Comparison of ENCODE assay signal across 8 cellular contexts in the genomic region with DNA sequence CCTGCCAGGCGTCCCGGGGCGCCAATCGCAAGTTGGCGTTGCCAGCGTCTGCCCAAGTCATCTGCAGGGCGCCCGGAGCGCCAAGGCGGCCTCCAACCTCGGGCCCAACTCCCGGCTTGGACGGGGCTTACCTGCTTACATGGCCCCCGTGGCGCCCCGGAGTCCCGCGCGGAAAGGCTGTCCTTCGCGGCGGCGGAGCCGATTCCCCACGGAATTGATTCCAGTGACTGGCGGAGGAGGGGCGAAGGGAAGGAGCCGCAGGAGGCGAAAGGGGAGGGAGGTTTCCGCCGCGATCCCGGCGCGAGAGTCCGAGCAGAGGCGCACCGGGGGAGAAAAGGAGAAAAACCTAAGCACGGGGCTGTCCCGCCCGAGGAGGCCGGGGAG. TPM values are rescaled to one million over a fixed set of nuclear protein-coding genes. Genes with fewer than 3 reads are reported as not detected.
DNase-seq lines count a peak whose midpoint lies in the region; TF ChIP-seq lines count a peak whose summit lies in the region.

No MANE protein-coding gene starts in this region.

- no peaks in the 10 kb centered on the region for H4K20me1 ChIP-seq in BLaER1

- H3K4me2 ChIP-seq in BLaER1: peak overlapping the region; percentile 91

- peaks cover 51% of the 10 kb centered on the region for H3K27me3 Mint-ChIP-seq in activated T-helper 1 cell treated with anti-CD3 and anti-CD28 coated beads, Interleukin-12 subunit alpha, Interleukin-12 subunit beta, Interleukin-2, Interleukin-4 antibody, amounts not matched to agents 30 ng/mL and 10 ng/mL and 1 ng/mL, durations not matched to agents 14 hours and 24 hours and 36 hours (ENCODE audit: insufficient read depth)

- DNase-seq in HFF-Myc (ENCODE audit: extremely low read depth, low read depth) (no peak), right atrium auricular region (ENCODE audit: low spot score) (no peak), mesenteric fat pad (ENCODE audit: low spot score) (no peak), DMS114 treated with DMSO at 0.1 percent for 48 hours (lab: John Stamatoyannopoulos, UW; ENCODE audit: unreplicated experiment) (no peak)
- no peak for DNase-seq in activated T-helper 1 cell treated with anti-CD3 and anti-CD28 coated beads, Interleukin-12 subunit alpha, Interleukin-12 subunit beta, Interleukin-2, Interleukin-4 antibody, amounts not matched to agents 30 ng/mL and 10 ng/mL and 1 ng/mL, durations not matched to agents 14 hours and 24 hours and 36 hours (ENCODE audit: low spot score)
- DNase-seq in NK-92 treated with Interleukin-12 subunit alpha and Interleukin-12 subunit beta, amount 100 ng/mL, for 24 hours (lab: John Stamatoyannopoulos, UW): no peak

- H3K36me3 Mint-ChIP-seq in activated T-helper 1 cell treated with anti-CD3 and anti-CD28 coated beads, Interleukin-12 subunit alpha, Interleukin-12 subunit beta, Interleukin-2, Interleukin-4 antibody, amounts not matched to agents 30 ng/mL and 10 ng/mL and 1 ng/mL, durations not matched to agents 14 hours and 24 hours and 36 hours (ENCODE audit: low read depth): no peaks in the 10 kb centered on the region

- intact Hi-C loops in activated T-helper 1 cell treated with anti-CD3 and anti-CD28 coated beads, Interleukin-12 subunit alpha, Interleukin-12 subunit beta, Interleukin-2, Interleukin-4 antibody, amounts not matched to agents 30 ng/mL and 10 ng/mL and 1 ng/mL, durations not matched to agents 14 hours and 24 hours and 36 hours (cut with micrococcal nuclease): loop anchor here (2.0 to 5.0 kb wide), 2 partner anchors 34 to 104 kb away; no protein-coding TSS in a partner anchor

- H3K27me3 ChIP-seq in BLaER1: peaks cover 34% of the 10 kb centered on the region
- H3K27me3 ChIP-seq in right atrium auricular region: no peaks in the 10 kb centered on the region
- no peaks in the 10 kb centered on the region for H3K27me3 ChIP-seq in skeletal muscle tissue (ENCODE audit: control insufficient read depth in 3 of 3, insufficient read depth in 3 of 3, low read length in 3 of 3)

- H3K4me1 ChIP-seq in BLaER1: 0 out of 2 replicates have a peak, but pooled peaks cover 9% of the 10 kb centered on the region
- H3K4me1 ChIP-seq in right atrium auricular region: peaks cover 0 to 38% of the 10 kb centered on the region in 2 donors
- peaks cover 39 to 55% (median 44%) of the 10 kb centered on the region in 3 donors for H3K4me1 ChIP-seq in skeletal muscle tissue (ENCODE audit: control insufficient read depth in 3 of 3, insufficient read depth in 3 of 3, low read length in 3 of 3)

- H3K4me3 ChIP-seq in BLaER1: peak overlapping the region; percentile 76
- H3K4me3 ChIP-seq in HFF-Myc (replicated peaks; ENCODE audit: low read depth, low read length): peak overlapping the region; percentile 91
- H3K4me3 ChIP-seq in right atrium auricular region: peak overlapping the region; percentile 74 to 87
- H3K4me3 ChIP-seq in skeletal muscle tissue (ENCODE audit: low read length in 3 of 3): peak overlapping the region; percentile 80 to 93 (median 83)

- no peaks in the 10 kb centered on the region for H3K9me3 Mint-ChIP-seq in activated T-helper 1 cell treated with anti-CD3 and anti-CD28 coated beads, Interleukin-12 subunit alpha, Interleukin-12 subunit beta, Interleukin-2, Interleukin-4 antibody, amounts not matched to agents 30 ng/mL and 10 ng/mL and 1 ng/mL, durations not matched to agents 14 hours and 24 hours and 36 hours

- no peak overlapping the region for H3K27ac ChIP-seq in BLaER1
- H3K27ac ChIP-seq in right atrium auricular region: peak overlapping the region; percentile 94 to 97
- peak overlapping the region; percentile 93 for H3K27ac ChIP-seq in skeletal muscle tissue (ENCODE audit: low read depth, low read length)

- H3K36me3 ChIP-seq in BLaER1 (no peaks in the 10 kb centered on the region), right atrium auricular region (no peaks in the 10 kb centered on the region), skeletal muscle tissue (ENCODE audit: control insufficient read depth in 3 of 3, insufficient read depth in 3 of 3, low read length in 3 of 3) (peaks cover 0 to under 1% (median 0%) of the 10 kb centered on the region in 3 donors)

- H3K9me3 ChIP-seq in BLaER1: no peaks in the 10 kb centered on the region
- H3K9me3 ChIP-seq in right atrium auricular region: no peaks in the 10 kb centered on the region
- no peaks in the 10 kb centered on the region for H3K9me3 ChIP-seq in skeletal muscle tissue (ENCODE audit: control insufficient read depth in 3 of 3, low read length in 3 of 3)

- H3K9ac ChIP-seq in BLaER1 (peak overlapping the region; percentile 73), skeletal muscle tissue (ENCODE audit: low read depth in 1 of 3, low read length in 3 of 3) (peak overlapping the region; percentile 92 to 97 (median 95))

- peak overlapping the region; percentile 71 for H3K27ac Mint-ChIP-seq in activated T-helper 1 cell treated with anti-CD3 and anti-CD28 coated beads, Interleukin-12 subunit alpha, Interleukin-12 subunit beta, Interleukin-2, Interleukin-4 antibody, amounts not matched to agents 30 ng/mL and 10 ng/mL and 1 ng/mL, durations not matched to agents 14 hours and 24 hours and 36 hours

- H3K4me3 Mint-ChIP-seq in activated T-helper 1 cell treated with anti-CD3 and anti-CD28 coated beads, Interleukin-12 subunit alpha, Interleukin-12 subunit beta, Interleukin-2, Interleukin-4 antibody, amounts not matched to agents 30 ng/mL and 10 ng/mL and 1 ng/mL, durations not matched to agents 14 hours and 24 hours and 36 hours: peak overlapping the region; percentile 89

- peaks cover 9% of the 10 kb centered on the region for H3K4me1 Mint-ChIP-seq in activated T-helper 1 cell treated with anti-CD3 and anti-CD28 coated beads, Interleukin-12 subunit alpha, Interleukin-12 subunit beta, Interleukin-2, Interleukin-4 antibody, amounts not matched to agents 30 ng/mL and 10 ng/mL and 1 ng/mL, durations not matched to agents 14 hours and 24 hours and 36 hours (ENCODE audit: low read depth)

- no peak for TF ChIP-seq CTCF in HFF-Myc (IDR thresholded peaks at IDR 0.05; ENCODE audit: low read depth, low read length, missing control alignments)
- no peak for TF ChIP-seq CTCF in right atrium auricular region (IDR thresholded peaks at IDR 0.05)

RNA-seq across cellular contexts. Expression of a gene that starts 0.4 kb away (rescaled TPM):
- total RNA-seq in activated T-helper 1 cell treated with anti-CD3 and anti-CD28 coated beads, Interleukin-12 subunit alpha, Interleukin-12 subunit beta, Interleukin-2, Interleukin-4 antibody, amounts not matched to agents 30 ng/mL and 10 ng/mL and 1 ng/mL, durations not matched to agents 14 hours and 24 hours and 36 hours: 20.6 and 23.1 TPM in 2 replicates
- total RNA-seq in right atrium auricular region (10 to 100 TPM in 1 of 2 donors, 1 to 10 TPM in 1; 8.4 to 27.2 TPM), skeletal muscle tissue (19.8 TPM), mesenteric fat pad (47.6 TPM)

RNA-seq across cellular contexts. Expression of a gene that starts 52.0 kb away (rescaled TPM):
- total RNA-seq in activated T-helper 1 cell treated with anti-CD3 and anti-CD28 coated beads, Interleukin-12 subunit alpha, Interleukin-12 subunit beta, Interleukin-2, Interleukin-4 antibody, amounts not matched to agents 30 ng/mL and 10 ng/mL and 1 ng/mL, durations not matched to agents 14 hours and 24 hours and 36 hours: 51.7 and 52.3 TPM in 2 replicates
- 1 to 10 TPM in 1 of 2 donors, under 1 TPM in 1; 0.63 to 3.3 TPM for total RNA-seq in right atrium auricular region
- 4.7 TPM for total RNA-seq in skeletal muscle tissue
- 0.51 TPM for total RNA-seq in mesenteric fat pad
